In genomic region chr6:80547827-80548226, GRCh38 we compare ENCODE assay signal across 1 cellular context.
TF ChIP-seq lines count a peak whose summit lies in the region.

No MANE protein-coding gene starts in this region.

TF ChIP-seq in GM23338, 12 proteins besides CTCF, POLR2A, EP300 and RAD21 (continued from another document):
- TF ChIP-seq ZNF462 (CRISPR knock-in tag; IDR thresholded peaks at IDR 0.05) (no peak), EZH2 (IDR thresholded peaks at IDR 0.05; ENCODE audit: low read depth, unreplicated experiment) (no peak), POLR2AphosphoS5 (IDR thresholded peaks at IDR 0.05; ENCODE audit: low read depth) (no peak), ZNF114 (CRISPR knock-in tag; IDR thresholded peaks at IDR 0.05) (no peak), ZNF331 (CRISPR knock-in tag; IDR thresholded peaks at IDR 0.05; ENCODE audit: low read depth) (no peak)
